ENCODE assay signal across 12 cellular contexts in genomic region chr22:42612336-42612735, GRCh38. TPM values are rescaled to one million over a fixed set of nuclear protein-coding genes. Genes with fewer than 3 reads are reported as not detected.
A peak's percentile ranks its signal among the peaks of the same experiment; 100 is the strongest.
DNase-seq lines count a peak whose midpoint lies in the region; ATAC-seq and TF ChIP-seq lines count a peak whose summit lies in the region.
"Had no signal": no experiment of that assay in that cellular context is flagged by ENCODE, and none has a peak within 500 bp of the region (broad histone marks: within the 10 kb centered on the region; RNA-seq: fewer than 3 reads in every experiment).

No MANE protein-coding gene starts in this region.

- H3K4me1 Mint-ChIP-seq in activated T-cell treated with anti-CD3 and anti-CD28 coated beads, Interleukin-2, amount 50 U/mL, for 24 hours (ENCODE audit: low read depth), result peaks cover 68% of the 10 kb centered on the region
- peaks cover 41% of the 10 kb centered on the region for H3K4me1 Mint-ChIP-seq in WTC11

- no peaks in the 10 kb centered on the region for H3K27me3 Mint-ChIP-seq in activated T-cell treated with anti-CD3 and anti-CD28 coated beads, Interleukin-2, amount 50 U/mL, for 24 hours
- H3K27me3 Mint-ChIP-seq in WTC11 (ENCODE audit: low read depth), result no peaks in the 10 kb centered on the region

- H3K4me1 ChIP-seq in lower lobe of right lung, result peaks cover 77% of the 10 kb centered on the region

- H3K36me3 Mint-ChIP-seq in activated T-cell treated with anti-CD3 and anti-CD28 coated beads, Interleukin-2, amount 50 U/mL, for 24 hours (ENCODE audit: low read depth), result peaks cover 61% of the 10 kb centered on the region
- H3K36me3 Mint-ChIP-seq in WTC11, result peaks cover 39% of the 10 kb centered on the region

- intact Hi-C loops in lower lobe of right lung (cut with DNase I), result no loop called here

- H3K9me3 Mint-ChIP-seq in activated T-cell treated with anti-CD3 and anti-CD28 coated beads, Interleukin-2, amount 50 U/mL, for 24 hours, result no peaks in the 10 kb centered on the region
- H3K9me3 Mint-ChIP-seq in WTC11, result no peaks in the 10 kb centered on the region

- POLR2A ChIA-PET in WTC11 (lab: Charles Lee), result no interaction called here

- H3K36me3 ChIP-seq in lower lobe of right lung, result peaks cover 19% of the 10 kb centered on the region

- no peaks in the 10 kb centered on the region for H3K27me3 ChIP-seq in lower lobe of right lung (ENCODE audit: low read depth)
- H3K27me3 ChIP-seq: testis had no signal

- DNase-seq in activated T-cell treated with anti-CD3 and anti-CD28 coated beads, Interleukin-2, amount 50 U/mL, for 24 hours, result no peak
- DNase-seq in activated T-cell treated with anti-CD3 and anti-CD28 coated beads, Interleukin-2, amount 50 U/mL, for 48 hours, result no peak
- DNase-seq in WTC11 (ENCODE audit: low spot score), result no peak
- DNase-seq in lower lobe of right lung, result no peak
- DNase-seq in substantia nigra (lab: John Stamatoyannopoulos, UW), result no peak
- no peak for DNase-seq in NCI-H1105 (lab: John Stamatoyannopoulos, UW)
- no peak for DNase-seq in RPMI8226
- DNase-seq: NCI-H2029; stimulated activated CD4-positive, alpha-beta T cell treated with anti-CD3 and anti-CD28 coated beads, Interleukin-15, amount 100 ng/mL, for 24 hours; testis had no signal

- H3K27ac ChIP-seq in lower lobe of right lung (peak overlapping the region; percentile 97), substantia nigra (ENCODE audit: low read depth, low read length, poor library complexity, severe bottlenecking) (peak overlapping the region; percentile 8)
- H3K27ac ChIP-seq: testis had no signal

- H3K27ac Mint-ChIP-seq in activated T-cell treated with anti-CD3 and anti-CD28 coated beads, Interleukin-2, amount 50 U/mL, for 24 hours, result peak overlapping the region; percentile 97
- H3K27ac Mint-ChIP-seq in WTC11, result no peak overlapping the region

- CTCF ChIA-PET in WTC11 (lab: Charles Lee), result interaction anchor here (0.5 to 0.6 kb wide), 2 partner anchors 95 to 103 kb away, joined by 3 read pairs; no protein-coding TSS in a partner anchor

- H3K4me3 ChIP-seq in lower lobe of right lung, result peak overlapping the region; percentile 95
- H3K4me3 ChIP-seq: testis had no signal

- TF ChIP-seq CTCF in WTC11 (IDR thresholded peaks at IDR 0.05) (no peak), lower lobe of right lung (IDR thresholded peaks at IDR 0.05) (no peak)

- H3K4me3 Mint-ChIP-seq in activated T-cell treated with anti-CD3 and anti-CD28 coated beads, Interleukin-2, amount 50 U/mL, for 24 hours, result peak overlapping the region; percentile 90
- peak overlapping the region; percentile 97; the same call in 1 of the 2 replicates for H3K4me3 Mint-ChIP-seq in WTC11

- ATAC-seq in WTC11, result no peak
- ATAC-seq in lower lobe of right lung, result no peak
- no peak for ATAC-seq in HG02852 (IDR thresholded peaks at IDR 0.05; ENCODE audit: unreplicated experiment)

- no peaks in the 10 kb centered on the region for H3K9me3 ChIP-seq in lower lobe of right lung
- H3K9me3 ChIP-seq: testis had no signal

TF ChIP-seq in WTC11, 78 proteins besides CTCF, POLR2A, EP300 and RAD21:
- TF ChIP-seq CREM (CRISPR knock-in tag; IDR thresholded peaks at IDR 0.05), result no peak
- no peak for TF ChIP-seq ZNF532 (CRISPR knock-in tag; IDR thresholded peaks at IDR 0.05; ENCODE audit: borderline replicate concordance)
- no peak for TF ChIP-seq USF2 (CRISPR knock-in tag; IDR thresholded peaks at IDR 0.05)
- no peak for TF ChIP-seq IRF2 (CRISPR knock-in tag; IDR thresholded peaks at IDR 0.05; ENCODE audit: borderline replicate concordance, low read depth)
- TF ChIP-seq ZSCAN18 (CRISPR knock-in tag; IDR thresholded peaks at IDR 0.05), result no peak

RNA-seq across cellular contexts. Expression of gene POLDIP3, which starts 2.3 kb away (rescaled TPM):
- 73.2 to 88.7 TPM (median 82.1 TPM) in 3 replicates for total RNA-seq in WTC11 (2021)
- 75.0 TPM for total RNA-seq in lower lobe of right lung

RNA-seq across cellular contexts. Expression of gene ATP5MGL, which starts 28.1 kb away (rescaled TPM):
- total RNA-seq in WTC11 (2021) (0.23 to 0.74 TPM (median 0.25 TPM) in 3 replicates), lower lobe of right lung (1.0 TPM)
- total RNA-seq: glomerular endothelial cell had no signal

RNA-seq across cellular contexts. Expression of gene CYB5R3, which starts 36.9 kb away (rescaled TPM):
- total RNA-seq in WTC11 (2021) (85.4 to 98.7 TPM (median 93.9 TPM) in 3 replicates), lower lobe of right lung (219 TPM)

RNA-seq across cellular contexts. Expression of gene SERHL2, which starts 58.6 kb away (rescaled TPM):
- total RNA-seq in WTC11 (2021) (0.37 to 1.1 TPM (median 0.92 TPM) in 3 replicates), lower lobe of right lung (1.6 TPM)
